ENCODE assay signal across 31 cellular contexts in the genomic region with DNA sequence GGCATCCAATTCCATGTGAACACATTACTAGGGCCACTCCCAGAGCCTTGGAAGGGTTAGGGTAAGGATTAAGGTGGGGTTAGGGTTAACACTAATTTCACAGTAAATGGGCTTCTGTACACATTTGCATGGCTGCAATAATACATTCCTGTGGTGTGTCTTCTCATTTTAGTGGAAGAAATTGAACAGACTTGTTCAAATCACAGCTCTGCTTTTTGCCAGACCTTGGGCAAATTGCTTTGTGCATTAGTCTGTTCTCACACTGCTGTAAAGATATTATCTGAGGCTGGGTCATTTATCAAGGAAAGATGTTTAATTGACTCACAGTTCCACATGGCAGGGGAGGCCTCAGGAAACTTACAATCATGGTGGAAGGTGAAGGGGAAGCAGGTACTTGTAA.
"Had no signal": no experiment of that assay in that cellular context is flagged by ENCODE, and none has a peak within 500 bp of the region (broad histone marks: within the 10 kb centered on the region; RNA-seq: fewer than 3 reads in every experiment).

No MANE protein-coding gene starts in this region.

- DNase-seq: activated B cell treated with CpG ODN at 0.5 μM for 24 hours; activated CD4-positive, alpha-beta memory T cell treated with anti-CD3 and anti-CD28 coated beads for 36 hours; activated CD4-positive, alpha-beta T cell treated with anti-CD3 and anti-CD28 coated beads for 4 hours; activated CD4-positive, alpha-beta T cell treated with anti-CD3 and anti-CD28 coated beads, Interleukin-2, amount 10 ng/mL, durations not matched to agents 24 days and 14 days; activated CD4-positive, alpha-beta T cell treated with anti-CD3 and anti-CD28 coated beads, Interleukin-2, amount 50 U/mL, for 1 hour; activated CD4-positive, alpha-beta T cell treated with anti-CD3 and anti-CD28 coated beads, Interleukin-2, amount 50 U/mL, for 4 hours; activated CD4-positive, CD25-positive, alpha-beta regulatory T cell treated with anti-CD3 and anti-CD28 coated beads, Interleukin-2, amount 50 U/mL, for 72 hours; activated CD8-positive, alpha-beta memory T cell treated with anti-CD3 and anti-CD28 coated beads, Interleukin-2, amount 50 U/mL, for 4 hours; activated CD8-positive, alpha-beta T cell treated with anti-CD3 and anti-CD28 coated beads for 36 hours; activated effector memory CD4-positive, alpha-beta T cell treated with anti-CD3 and anti-CD28 coated beads, Interleukin-2, amount 50 U/mL, for 16 hours; activated gamma-delta T cell treated with Interleukin-2 at 50 U/mL for 16 hours; activated naive CD4-positive, alpha-beta T cell; activated naive CD4-positive, alpha-beta T cell treated with anti-CD3 and anti-CD28 coated beads for 36 hours; activated naive CD4-positive, alpha-beta T cell treated with anti-CD3 and anti-CD28 coated beads, Interleukin-2, amount 50 U/mL, for 16 hours; activated naive CD8-positive, alpha-beta T cell treated with anti-CD3 and anti-CD28 coated beads for 36 hours; activated T-cell treated with anti-CD3 and anti-CD28 coated beads for 4 hours; activated T-cell treated with anti-CD3 and anti-CD28 coated beads, Interleukin-2, amount 50 U/mL, for 1 hour; activated T-cell treated with anti-CD3 and anti-CD28 coated beads, Interleukin-2, amount 50 U/mL, for 4 hours; activated T-cell treated with anti-CD3 and anti-CD28 coated beads, Interleukin-2, amount 50 U/mL, for 72 hours; adrenal gland; amygdala; anterior cingulate cortex; body of pancreas; brain microvascular endothelial cell; caudate nucleus; cerebellar nuclear complex; T-helper 1 cell; T-helper 2 cell; T-helper 9 cell had no signal

- H3K4me3 ChIP-seq: adrenal gland, ascending aorta, body of pancreas, breast epithelium had no signal
